In genomic region chr17:64384253-64385186, GRCh38 we compare ENCODE assay signal across 1 cellular context.
TF ChIP-seq lines count a peak whose summit lies in the region.

No MANE protein-coding gene starts in this region.

TF ChIP-seq in HepG2, 621 proteins besides CTCF, POLR2A, EP300 and RAD21 (continued from another document and continues in another):
- TF ChIP-seq TRIM22 (IDR thresholded peaks at IDR 0.05) (no peak), MLX (CRISPR knock-in tag; IDR thresholded peaks at IDR 0.05) (peak; percentile 77), LBX2 (CRISPR knock-in tag; IDR thresholded peaks at IDR 0.05; ENCODE audit: borderline replicate concordance) (no peak), IKZF4 (CRISPR knock-in tag; IDR thresholded peaks at IDR 0.05; ENCODE audit: borderline replicate concordance, low read depth, not compliant biosample characterization) (no peak), SMARCE1 (IDR thresholded peaks at IDR 0.05; ENCODE audit: borderline replicate concordance) (no peak), HBP1 (CRISPR knock-in tag; IDR thresholded peaks at IDR 0.05; ENCODE audit: low read depth) (0 out of 2 replicates have a peak, but pooled peaks have one; percentile 1), ZFP36L1 (CRISPR knock-in tag; IDR thresholded peaks at IDR 0.05) (no peak), TSC22D2 (CRISPR knock-in tag; IDR thresholded peaks at IDR 0.05; ENCODE audit: borderline replicate concordance) (no peak), SMYD3 (CRISPR knock-in tag; IDR thresholded peaks at IDR 0.05) (no peak), MXI1 (IDR thresholded peaks at IDR 0.05; ENCODE audit: borderline replicate concordance, low read depth, low read length) (no peak), GATAD2A (CRISPR knock-in tag; IDR thresholded peaks at IDR 0.05) (no peak), ZKSCAN8 (CRISPR knock-in tag; IDR thresholded peaks at IDR 0.05; ENCODE audit: borderline replicate concordance) (no peak), PRDM10 (CRISPR knock-in tag; IDR thresholded peaks at IDR 0.05; ENCODE audit: low read depth) (no peak), FOXJ3 (CRISPR knock-in tag; IDR thresholded peaks at IDR 0.05; ENCODE audit: borderline replicate concordance) (no peak), SIN3A (IDR thresholded peaks at IDR 0.05; ENCODE audit: borderline replicate concordance, low read depth, low read length) (no peak), ZNF768 (CRISPR knock-in tag; IDR thresholded peaks at IDR 0.05) (no peak), ZNF567 (CRISPR knock-in tag; IDR thresholded peaks at IDR 0.05; ENCODE audit: borderline replicate concordance) (no peak), ARHGAP35 (CRISPR knock-in tag; IDR thresholded peaks at IDR 0.05; ENCODE audit: borderline replicate concordance) (no peak), MTF2 (CRISPR knock-in tag; IDR thresholded peaks at IDR 0.05; ENCODE audit: borderline replicate concordance) (0 out of 2 replicates have a peak, but pooled peaks have one; percentile 18), TAF1 (CRISPR knock-in tag; IDR thresholded peaks at IDR 0.05) (no peak), ZNF740 (CRISPR knock-in tag; IDR thresholded peaks at IDR 0.05) (peak; percentile 73; the same call in 1 of the 2 replicates), PBX3 (CRISPR knock-in tag; IDR thresholded peaks at IDR 0.05; ENCODE audit: borderline replicate concordance) (no peak; the same call in 1 of the 2 replicates), HOXA3 (CRISPR knock-in tag; IDR thresholded peaks at IDR 0.05) (no peak), PRDM15 (CRISPR knock-in tag; IDR thresholded peaks at IDR 0.05) (no peak), SKI (IDR thresholded peaks at IDR 0.05; ENCODE audit: partially characterized antibody) (no peak), KLF12 (CRISPR knock-in tag; IDR thresholded peaks at IDR 0.05; ENCODE audit: borderline replicate concordance) (no peak; the same call in 1 of the 2 replicates), HCFC1 (IDR thresholded peaks at IDR 0.05; ENCODE audit: low read depth, low read length) (no peak), ZBTB38 (CRISPR knock-in tag; IDR thresholded peaks at IDR 0.05) (0 out of 2 replicates have a peak, but pooled peaks have one; percentile 12), ZNF713 (CRISPR knock-in tag; IDR thresholded peaks at IDR 0.05) (0 out of 2 replicates have a peak, but pooled peaks have one; percentile 19), ZNF546 (CRISPR knock-in tag; conservative IDR thresholded peaks at IDR 0.05) (peak; percentile 25; the same call in 1 of the 2 replicates), ZNF468 (CRISPR knock-in tag; IDR thresholded peaks at IDR 0.05) (no peak)
- TF ChIP-seq, protein P1, sequence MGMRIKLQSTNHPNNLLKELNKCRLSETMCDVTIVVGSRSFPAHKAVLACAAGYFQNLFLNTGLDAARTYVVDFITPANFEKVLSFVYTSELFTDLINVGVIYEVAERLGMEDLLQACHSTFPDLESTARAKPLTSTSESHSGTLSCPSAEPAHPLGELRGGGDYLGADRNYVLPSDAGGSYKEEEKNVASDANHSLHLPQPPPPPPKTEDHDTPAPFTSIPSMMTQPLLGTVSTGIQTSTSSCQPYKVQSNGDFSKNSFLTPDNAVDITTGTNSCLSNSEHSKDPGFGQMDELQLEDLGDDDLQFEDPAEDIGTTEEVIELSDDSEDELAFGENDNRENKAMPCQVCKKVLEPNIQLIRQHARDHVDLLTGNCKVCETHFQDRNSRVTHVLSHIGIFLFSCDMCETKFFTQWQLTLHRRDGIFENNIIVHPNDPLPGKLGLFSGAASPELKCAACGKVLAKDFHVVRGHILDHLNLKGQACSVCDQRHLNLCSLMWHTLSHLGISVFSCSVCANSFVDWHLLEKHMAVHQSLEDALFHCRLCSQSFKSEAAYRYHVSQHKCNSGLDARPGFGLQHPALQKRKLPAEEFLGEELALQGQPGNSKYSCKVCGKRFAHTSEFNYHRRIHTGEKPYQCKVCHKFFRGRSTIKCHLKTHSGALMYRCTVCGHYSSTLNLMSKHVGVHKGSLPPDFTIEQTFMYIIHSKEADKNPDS (CRISPR knock-in tag; IDR thresholded peaks at IDR 0.05) = no peak
- TF ChIP-seq, protein P2, sequence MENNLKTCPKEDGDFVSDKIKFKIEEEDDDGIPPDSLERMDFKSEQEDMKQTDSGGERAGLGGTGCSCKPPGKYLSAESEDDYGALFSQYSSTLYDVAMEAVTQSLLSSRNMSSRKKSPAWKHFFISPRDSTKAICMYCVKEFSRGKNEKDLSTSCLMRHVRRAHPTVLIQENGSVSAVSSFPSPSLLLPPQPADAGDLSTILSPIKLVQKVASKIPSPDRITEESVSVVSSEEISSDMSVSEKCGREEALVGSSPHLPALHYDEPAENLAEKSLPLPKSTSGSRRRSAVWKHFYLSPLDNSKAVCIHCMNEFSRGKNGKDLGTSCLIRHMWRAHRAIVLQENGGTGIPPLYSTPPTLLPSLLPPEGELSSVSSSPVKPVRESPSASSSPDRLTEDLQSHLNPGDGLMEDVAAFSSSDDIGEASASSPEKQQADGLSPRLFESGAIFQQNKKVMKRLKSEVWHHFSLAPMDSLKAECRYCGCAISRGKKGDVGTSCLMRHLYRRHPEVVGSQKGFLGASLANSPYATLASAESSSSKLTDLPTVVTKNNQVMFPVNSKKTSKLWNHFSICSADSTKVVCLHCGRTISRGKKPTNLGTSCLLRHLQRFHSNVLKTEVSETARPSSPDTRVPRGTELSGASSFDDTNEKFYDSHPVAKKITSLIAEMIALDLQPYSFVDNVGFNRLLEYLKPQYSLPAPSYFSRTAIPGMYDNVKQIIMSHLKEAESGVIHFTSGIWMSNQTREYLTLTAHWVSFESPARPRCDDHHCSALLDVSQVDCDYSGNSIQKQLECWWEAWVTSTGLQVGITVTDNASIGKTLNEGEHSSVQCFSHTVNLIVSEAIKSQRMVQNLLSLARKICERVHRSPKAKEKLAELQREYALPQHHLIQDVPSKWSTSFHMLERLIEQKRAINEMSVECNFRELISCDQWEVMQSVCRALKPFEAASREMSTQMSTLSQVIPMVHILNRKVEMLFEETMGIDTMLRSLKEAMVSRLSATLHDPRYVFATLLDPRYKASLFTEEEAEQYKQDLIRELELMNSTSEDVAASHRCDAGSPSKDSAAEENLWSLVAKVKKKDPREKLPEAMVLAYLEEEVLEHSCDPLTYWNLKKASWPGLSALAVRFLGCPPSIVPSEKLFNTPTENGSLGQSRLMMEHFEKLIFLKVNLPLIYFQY (CRISPR knock-in tag; IDR thresholded peaks at IDR 0.05; ENCODE audit: borderline replicate concordance) = no peak
- TF ChIP-seq, protein P3, sequence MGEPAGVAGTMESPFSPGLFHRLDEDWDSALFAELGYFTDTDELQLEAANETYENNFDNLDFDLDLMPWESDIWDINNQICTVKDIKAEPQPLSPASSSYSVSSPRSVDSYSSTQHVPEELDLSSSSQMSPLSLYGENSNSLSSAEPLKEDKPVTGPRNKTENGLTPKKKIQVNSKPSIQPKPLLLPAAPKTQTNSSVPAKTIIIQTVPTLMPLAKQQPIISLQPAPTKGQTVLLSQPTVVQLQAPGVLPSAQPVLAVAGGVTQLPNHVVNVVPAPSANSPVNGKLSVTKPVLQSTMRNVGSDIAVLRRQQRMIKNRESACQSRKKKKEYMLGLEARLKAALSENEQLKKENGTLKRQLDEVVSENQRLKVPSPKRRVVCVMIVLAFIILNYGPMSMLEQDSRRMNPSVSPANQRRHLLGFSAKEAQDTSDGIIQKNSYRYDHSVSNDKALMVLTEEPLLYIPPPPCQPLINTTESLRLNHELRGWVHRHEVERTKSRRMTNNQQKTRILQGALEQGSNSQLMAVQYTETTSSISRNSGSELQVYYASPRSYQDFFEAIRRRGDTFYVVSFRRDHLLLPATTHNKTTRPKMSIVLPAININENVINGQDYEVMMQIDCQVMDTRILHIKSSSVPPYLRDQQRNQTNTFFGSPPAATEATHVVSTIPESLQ (CRISPR knock-in tag; conservative IDR thresholded peaks at IDR 0.05) = no peak
